ENCODE assay signal across 8 cellular contexts in the genomic region with DNA sequence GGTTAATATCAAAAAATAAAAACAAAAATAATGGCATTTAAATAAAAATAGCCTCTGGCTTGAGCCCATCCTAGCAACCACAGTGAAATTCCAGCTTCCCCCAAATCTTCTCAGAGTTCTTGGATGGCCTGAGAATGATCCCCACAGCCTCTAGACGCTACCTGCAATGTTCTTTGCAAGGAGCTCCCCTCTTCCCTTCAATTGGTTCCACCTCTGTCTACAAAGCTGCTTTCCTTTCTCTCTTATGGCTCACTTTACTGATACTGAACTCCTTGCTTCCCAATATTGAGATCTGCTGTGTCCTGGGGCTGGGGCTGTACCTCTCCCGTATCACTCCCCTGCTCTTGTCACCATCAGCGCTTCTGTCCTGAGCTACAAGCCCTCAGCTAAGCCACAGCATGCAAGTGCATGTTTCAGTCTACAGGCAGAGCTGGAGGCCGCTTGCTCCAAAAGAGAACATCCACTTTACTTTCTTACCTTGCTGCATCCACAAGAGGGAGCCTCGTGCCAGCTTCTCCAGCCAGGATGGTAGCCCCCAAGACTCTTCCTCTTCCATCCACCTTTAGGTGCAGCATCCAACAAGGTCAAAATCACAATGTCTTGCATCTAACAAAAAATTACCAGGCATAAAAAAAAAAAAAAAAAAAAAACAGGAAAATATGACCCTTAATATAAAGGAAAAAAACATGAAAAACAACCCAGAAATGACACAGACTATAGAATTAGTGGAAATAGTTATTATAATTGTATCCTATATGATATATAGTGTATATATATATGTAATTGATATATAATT. TPM values are rescaled to one million over a fixed set of nuclear protein-coding genes. Genes with fewer than 3 reads are reported as not detected.
DNase-seq lines count a peak whose midpoint lies in the region; ATAC-seq and FAIRE-seq lines count a peak whose summit lies in the region.

No MANE protein-coding gene starts in this region.

- peaks cover 4 to 10% (median 8%) of the 10 kb centered on the region in 3 donors for H3K36me3 Mint-ChIP-seq in immature natural killer cell
- H3K36me3 Mint-ChIP-seq in stimulated activated memory B cell treated with anti-CD40 and anti-IgM and Interleukin-4, amounts not matched to agents 10 μg/mL and 1 μg/mL and 100 μg/mL, for 72 hours, result peaks cover 5% of the 10 kb centered on the region

- no peak for ATAC-seq in GM21717 (IDR thresholded peaks at IDR 0.05; ENCODE audit: unreplicated experiment)
- ATAC-seq in stimulated activated memory B cell treated with anti-CD40 and anti-IgM and Interleukin-4, amounts not matched to agents 10 μg/mL and 1 μg/mL and 100 μg/mL, for 72 hours, result no peak

- H3K36me3 ChIP-seq in adipocyte (ENCODE audit: control insufficient read depth, insufficient read depth, low read length, severe bottlenecking), result no peaks in the 10 kb centered on the region

- H3K4me1 ChIP-seq in adipocyte (ENCODE audit: control insufficient read depth, insufficient read depth, low read length), result peaks cover 15% of the 10 kb centered on the region

- H3K27me3 Mint-ChIP-seq in immature natural killer cell (ENCODE audit: low read depth in 3 of 3), result peaks cover 0 to 9% (median 6%) of the 10 kb centered on the region in 3 donors
- peaks cover 63% of the 10 kb centered on the region for H3K27me3 Mint-ChIP-seq in stimulated activated memory B cell treated with anti-CD40 and anti-IgM and Interleukin-4, amounts not matched to agents 10 μg/mL and 1 μg/mL and 100 μg/mL, for 72 hours

- H3K4me1 Mint-ChIP-seq in immature natural killer cell, result no peaks in the 10 kb centered on the region
- no peaks in the 10 kb centered on the region for H3K4me1 Mint-ChIP-seq in stimulated activated memory B cell treated with anti-CD40 and anti-IgM and Interleukin-4, amounts not matched to agents 10 μg/mL and 1 μg/mL and 100 μg/mL, for 72 hours

- H3K4me3 Mint-ChIP-seq in immature natural killer cell, result no peak overlapping the region
- no peak overlapping the region for H3K4me3 Mint-ChIP-seq in stimulated activated memory B cell treated with anti-CD40 and anti-IgM and Interleukin-4, amounts not matched to agents 10 μg/mL and 1 μg/mL and 100 μg/mL, for 72 hours

- no peak overlapping the region for H3K9ac ChIP-seq in adipocyte (ENCODE audit: low read length)

- no peaks in the 10 kb centered on the region for H3K27me3 ChIP-seq in adipocyte (replicated peaks; ENCODE audit: control insufficient read depth, insufficient read depth, low read length)

- H3K9me3 ChIP-seq in adipocyte (ENCODE audit: control insufficient read depth, low read length), result peaks cover 2% of the 10 kb centered on the region

- H3K27ac Mint-ChIP-seq in immature natural killer cell, result no peak overlapping the region
- no peak overlapping the region for H3K27ac Mint-ChIP-seq in stimulated activated memory B cell treated with anti-CD40 and anti-IgM and Interleukin-4, amounts not matched to agents 10 μg/mL and 1 μg/mL and 100 μg/mL, for 72 hours

- H3K9me3 Mint-ChIP-seq in immature natural killer cell, result peaks cover 3 to 11% (median 6%) of the 10 kb centered on the region in 6 donors
- peaks cover 12% of the 10 kb centered on the region for H3K9me3 Mint-ChIP-seq in stimulated activated memory B cell treated with anti-CD40 and anti-IgM and Interleukin-4, amounts not matched to agents 10 μg/mL and 1 μg/mL and 100 μg/mL, for 72 hours

- peak; percentile 46 for FAIRE-seq in GM18507 (lab: Jason Lieb, UNC)

- DNase-seq in Ammon's horn (ENCODE audit: low spot score), result peak; percentile 12
- DNase-seq in GM18507 (ENCODE audit: extremely low spot score, insufficient read length, low read depth), result no peak
- peak; percentile 19 for DNase-seq in NCI-H2227 (lab: John Stamatoyannopoulos, UW; ENCODE audit: unreplicated experiment)
- DNase-seq in adipocyte (ENCODE audit: low read depth), result peak; percentile 77
- DNase-seq in immature natural killer cell, result peak; percentile 31 to 47 (median 41)
- no peak for DNase-seq in stimulated activated CD4-positive, alpha-beta T cell treated with anti-CD3 and anti-CD28 coated beads, Interleukin-4, amount 100 ng/mL, for 4 hours

- no peak overlapping the region for H3K4me3 ChIP-seq in adipocyte (ENCODE audit: low read length)

RNA-seq across cellular contexts. Expression of a gene that starts 57.4 kb away (rescaled TPM):
- 1 to 10 TPM in 1 of 3 donors, not detected in 2; 1.6 TPM for polyA plus RNA-seq in immature natural killer cell

Comparison
In these comparisons a context has a peak if more than half of its experiments do, and no peak if none do; other contexts are left out.
1. DNase-seq: peak in Ammon's horn (single experiment), NCI-H2227 (single experiment), adipocyte (single experiment) and immature natural killer cell (3 of 3); none in GM18507 (single experiment) and stimulated activated CD4-positive, alpha-beta T cell treated with anti-CD3 and anti-CD28 coated beads, Interleukin-4, amount 100 ng/mL, for 4 hours (0 of 2).